ENCODE assay signal across 4 cellular contexts in the genomic region with DNA sequence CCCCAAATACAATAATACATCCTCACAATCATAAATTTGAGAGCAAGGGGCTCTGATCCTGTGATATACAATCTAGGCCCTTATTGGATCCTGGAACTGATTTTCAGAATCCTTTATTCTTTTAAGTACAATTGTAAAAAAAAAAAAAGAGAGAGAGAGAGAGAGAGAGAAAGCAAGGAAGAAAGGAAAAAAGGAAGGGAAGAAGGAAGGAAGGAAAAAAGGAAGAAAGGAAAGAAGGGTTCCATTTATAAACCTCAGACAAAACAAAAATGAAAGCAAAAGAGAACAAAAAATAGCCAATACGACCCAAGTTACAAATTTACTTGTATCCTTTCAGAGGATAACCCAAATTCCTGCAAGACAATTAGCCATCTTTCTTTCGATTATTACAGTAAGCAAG.
TF ChIP-seq lines count a peak whose summit lies in the region.

No MANE protein-coding gene starts in this region.

TF ChIP-seq in SK-N-SH, 30 proteins besides CTCF, POLR2A, EP300 and RAD21:
- TF ChIP-seq, protein P1, sequence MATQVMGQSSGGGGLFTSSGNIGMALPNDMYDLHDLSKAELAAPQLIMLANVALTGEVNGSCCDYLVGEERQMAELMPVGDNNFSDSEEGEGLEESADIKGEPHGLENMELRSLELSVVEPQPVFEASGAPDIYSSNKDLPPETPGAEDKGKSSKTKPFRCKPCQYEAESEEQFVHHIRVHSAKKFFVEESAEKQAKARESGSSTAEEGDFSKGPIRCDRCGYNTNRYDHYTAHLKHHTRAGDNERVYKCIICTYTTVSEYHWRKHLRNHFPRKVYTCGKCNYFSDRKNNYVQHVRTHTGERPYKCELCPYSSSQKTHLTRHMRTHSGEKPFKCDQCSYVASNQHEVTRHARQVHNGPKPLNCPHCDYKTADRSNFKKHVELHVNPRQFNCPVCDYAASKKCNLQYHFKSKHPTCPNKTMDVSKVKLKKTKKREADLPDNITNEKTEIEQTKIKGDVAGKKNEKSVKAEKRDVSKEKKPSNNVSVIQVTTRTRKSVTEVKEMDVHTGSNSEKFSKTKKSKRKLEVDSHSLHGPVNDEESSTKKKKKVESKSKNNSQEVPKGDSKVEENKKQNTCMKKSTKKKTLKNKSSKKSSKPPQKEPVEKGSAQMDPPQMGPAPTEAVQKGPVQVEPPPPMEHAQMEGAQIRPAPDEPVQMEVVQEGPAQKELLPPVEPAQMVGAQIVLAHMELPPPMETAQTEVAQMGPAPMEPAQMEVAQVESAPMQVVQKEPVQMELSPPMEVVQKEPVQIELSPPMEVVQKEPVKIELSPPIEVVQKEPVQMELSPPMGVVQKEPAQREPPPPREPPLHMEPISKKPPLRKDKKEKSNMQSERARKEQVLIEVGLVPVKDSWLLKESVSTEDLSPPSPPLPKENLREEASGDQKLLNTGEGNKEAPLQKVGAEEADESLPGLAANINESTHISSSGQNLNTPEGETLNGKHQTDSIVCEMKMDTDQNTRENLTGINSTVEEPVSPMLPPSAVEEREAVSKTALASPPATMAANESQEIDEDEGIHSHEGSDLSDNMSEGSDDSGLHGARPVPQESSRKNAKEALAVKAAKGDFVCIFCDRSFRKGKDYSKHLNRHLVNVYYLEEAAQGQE (IDR thresholded peaks at IDR 0.05; ENCODE audit: low read depth, low read length): no peak
- no peak for TF ChIP-seq MXI1 (IDR thresholded peaks at IDR 0.05; ENCODE audit: low read depth, low read length)
- TF ChIP-seq ELF1 (IDR thresholded peaks at IDR 0.05): no peak
- TF ChIP-seq NFIC (IDR thresholded peaks at IDR 0.05; ENCODE audit: borderline replicate concordance): no peak
- TF ChIP-seq, protein P2, sequence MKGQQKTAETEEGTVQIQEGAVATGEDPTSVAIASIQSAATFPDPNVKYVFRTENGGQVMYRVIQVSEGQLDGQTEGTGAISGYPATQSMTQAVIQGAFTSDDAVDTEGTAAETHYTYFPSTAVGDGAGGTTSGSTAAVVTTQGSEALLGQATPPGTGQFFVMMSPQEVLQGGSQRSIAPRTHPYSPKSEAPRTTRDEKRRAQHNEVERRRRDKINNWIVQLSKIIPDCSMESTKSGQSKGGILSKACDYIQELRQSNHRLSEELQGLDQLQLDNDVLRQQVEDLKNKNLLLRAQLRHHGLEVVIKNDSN (IDR thresholded peaks at IDR 0.05; ENCODE audit: borderline replicate concordance, low read depth): no peak
- TF ChIP-seq SMC3 (IDR thresholded peaks at IDR 0.05; ENCODE audit: low read depth, low read length): no peak
TF ChIP-seq in SK-N-SH: peak in this region for 0.

TF ChIP-seq in SK-N-SH treated with all-trans-retinoic acid at 6 μM for 48 hours, 23 proteins besides CTCF, POLR2A, EP300 and RAD21:
- TF ChIP-seq, protein P3, sequence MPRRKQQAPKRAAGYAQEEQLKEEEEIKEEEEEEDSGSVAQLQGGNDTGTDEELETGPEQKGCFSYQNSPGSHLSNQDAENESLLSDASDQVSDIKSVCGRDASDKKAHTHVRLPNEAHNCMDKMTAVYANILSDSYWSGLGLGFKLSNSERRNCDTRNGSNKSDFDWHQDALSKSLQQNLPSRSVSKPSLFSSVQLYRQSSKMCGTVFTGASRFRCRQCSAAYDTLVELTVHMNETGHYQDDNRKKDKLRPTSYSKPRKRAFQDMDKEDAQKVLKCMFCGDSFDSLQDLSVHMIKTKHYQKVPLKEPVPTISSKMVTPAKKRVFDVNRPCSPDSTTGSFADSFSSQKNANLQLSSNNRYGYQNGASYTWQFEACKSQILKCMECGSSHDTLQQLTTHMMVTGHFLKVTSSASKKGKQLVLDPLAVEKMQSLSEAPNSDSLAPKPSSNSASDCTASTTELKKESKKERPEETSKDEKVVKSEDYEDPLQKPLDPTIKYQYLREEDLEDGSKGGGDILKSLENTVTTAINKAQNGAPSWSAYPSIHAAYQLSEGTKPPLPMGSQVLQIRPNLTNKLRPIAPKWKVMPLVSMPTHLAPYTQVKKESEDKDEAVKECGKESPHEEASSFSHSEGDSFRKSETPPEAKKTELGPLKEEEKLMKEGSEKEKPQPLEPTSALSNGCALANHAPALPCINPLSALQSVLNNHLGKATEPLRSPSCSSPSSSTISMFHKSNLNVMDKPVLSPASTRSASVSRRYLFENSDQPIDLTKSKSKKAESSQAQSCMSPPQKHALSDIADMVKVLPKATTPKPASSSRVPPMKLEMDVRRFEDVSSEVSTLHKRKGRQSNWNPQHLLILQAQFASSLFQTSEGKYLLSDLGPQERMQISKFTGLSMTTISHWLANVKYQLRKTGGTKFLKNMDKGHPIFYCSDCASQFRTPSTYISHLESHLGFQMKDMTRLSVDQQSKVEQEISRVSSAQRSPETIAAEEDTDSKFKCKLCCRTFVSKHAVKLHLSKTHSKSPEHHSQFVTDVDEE (CRISPR knock-in tag; IDR thresholded peaks at IDR 0.05): no peak
- TF ChIP-seq, protein P4, sequence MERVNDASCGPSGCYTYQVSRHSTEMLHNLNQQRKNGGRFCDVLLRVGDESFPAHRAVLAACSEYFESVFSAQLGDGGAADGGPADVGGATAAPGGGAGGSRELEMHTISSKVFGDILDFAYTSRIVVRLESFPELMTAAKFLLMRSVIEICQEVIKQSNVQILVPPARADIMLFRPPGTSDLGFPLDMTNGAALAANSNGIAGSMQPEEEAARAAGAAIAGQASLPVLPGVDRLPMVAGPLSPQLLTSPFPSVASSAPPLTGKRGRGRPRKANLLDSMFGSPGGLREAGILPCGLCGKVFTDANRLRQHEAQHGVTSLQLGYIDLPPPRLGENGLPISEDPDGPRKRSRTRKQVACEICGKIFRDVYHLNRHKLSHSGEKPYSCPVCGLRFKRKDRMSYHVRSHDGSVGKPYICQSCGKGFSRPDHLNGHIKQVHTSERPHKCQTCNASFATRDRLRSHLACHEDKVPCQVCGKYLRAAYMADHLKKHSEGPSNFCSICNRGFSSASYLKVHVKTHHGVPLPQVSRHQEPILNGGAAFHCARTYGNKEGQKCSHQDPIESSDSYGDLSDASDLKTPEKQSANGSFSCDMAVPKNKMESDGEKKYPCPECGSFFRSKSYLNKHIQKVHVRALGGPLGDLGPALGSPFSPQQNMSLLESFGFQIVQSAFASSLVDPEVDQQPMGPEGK (CRISPR knock-in tag; IDR thresholded peaks at IDR 0.05; ENCODE audit: borderline replicate concordance): no peak
- TF ChIP-seq BACH2 (CRISPR knock-in tag; IDR thresholded peaks at IDR 0.05; ENCODE audit: borderline replicate concordance) (no peak), ZNF8 (CRISPR knock-in tag; IDR thresholded peaks at IDR 0.05) (no peak)
TF ChIP-seq in SK-N-SH treated with all-trans-retinoic acid at 6 μM for 48 hours: peak in this region for 0.

TF ChIP-seq in H1, 55 proteins besides CTCF, POLR2A, EP300 and RAD21 (continues in another document):
- TF ChIP-seq SRF (IDR thresholded peaks at IDR 0.05; ENCODE audit: low read depth, low read length) (no peak), HDAC6 (IDR thresholded peaks at IDR 0.05; ENCODE audit: low read depth, low read length) (no peak), KDM1A (IDR thresholded peaks at IDR 0.05; ENCODE audit: borderline replicate concordance, low read length) (no peak), RNF2 (IDR thresholded peaks at IDR 0.05; ENCODE audit: borderline replicate concordance, low read depth, low read length, missing control alignments, poor library complexity, severe bottlenecking) (no peak), JUND (IDR thresholded peaks at IDR 0.05; ENCODE audit: low read length) (no peak), POU5F1 (IDR thresholded peaks at IDR 0.05; ENCODE audit: low read depth, low read length) (no peak), CHD1 (IDR thresholded peaks at IDR 0.05; ENCODE audit: low read depth, low read length) (no peak), BRCA1 (IDR thresholded peaks at IDR 0.05; ENCODE audit: low read depth, low read length) (no peak), FOSL1 (IDR thresholded peaks at IDR 0.05; ENCODE audit: insufficient read depth, low read depth, low read length) (no peak), TAF1 (IDR thresholded peaks at IDR 0.05; ENCODE audit: low read depth, low read length) (no peak)

TF ChIP-seq in neural cell, 6 proteins besides CTCF, POLR2A, EP300 and RAD21:
- TF ChIP-seq, protein P1 (IDR thresholded peaks at IDR 0.05; ENCODE audit: borderline replicate concordance): no peak
- TF ChIP-seq POLR2AphosphoS5 (IDR thresholded peaks at IDR 0.05) (no peak), SMC3 (conservative IDR thresholded peaks at IDR 0.05; ENCODE audit: poor library complexity) (no peak), TAF1 (IDR thresholded peaks at IDR 0.05; ENCODE audit: low read depth) (no peak), EZH2 (IDR thresholded peaks at IDR 0.05; ENCODE audit: borderline replicate concordance, insufficient read depth, low read length, poor library complexity, severe bottlenecking) (no peak)
